In genomic region chr18:3455090-3455640, GRCh38 we compare ENCODE assay signal across 8 cellular contexts. TPM values are rescaled to one million over a fixed set of nuclear protein-coding genes. Genes with fewer than 3 reads are reported as not detected.
DNase-seq lines count a peak whose midpoint lies in the region; ATAC-seq, FAIRE-seq and TF ChIP-seq lines count a peak whose summit lies in the region.

No MANE protein-coding gene starts in this region.

- no peaks in the 10 kb centered on the region for H4K20me1 ChIP-seq in OCI-LY1 (ENCODE audit: insufficient read depth, low read length)
- H4K20me1 ChIP-seq in H1 (replicated peaks in 1 of 2; ENCODE audit: control insufficient read depth in 1 of 2, insufficient read depth in 2 of 2, low read length in 2 of 2): peaks cover 0 to 8% of the 10 kb centered on the region in 2 experiments
- peaks cover 96% of the 10 kb centered on the region for H4K20me1 ChIP-seq in neural progenitor cell (ENCODE audit: low read depth)

- peak overlapping the region; percentile 86; the same call in 1 of the 2 replicates for H3K4me2 ChIP-seq in OCI-LY1 (ENCODE audit: low read length)
- peak overlapping the region; percentile 67 to 95 for H3K4me2 ChIP-seq in H1 (ENCODE audit: insufficient read depth in 1 of 2, low read depth in 2 of 2, low read length in 2 of 2)
- peak overlapping the region; percentile 96 for H3K4me2 ChIP-seq in neural progenitor cell

- H3K4me1 ChIP-seq in OCI-LY1 (ENCODE audit: insufficient read depth, low read length, severe bottlenecking) (peaks cover 30% of the 10 kb centered on the region), H1 (replicated peaks in 1 of 4; ENCODE audit: control insufficient read depth in 3 of 4, insufficient read depth in 4 of 4, low read length in 3 of 4) (peaks cover 11 to 25% (median 23%) of the 10 kb centered on the region in 4 experiments; a peak in 6 of 7 replicates), neural progenitor cell (peaks cover 42% of the 10 kb centered on the region)

- peak overlapping the region; percentile 99 for H3K4me3 Mint-ChIP-seq in neural progenitor cell

- H4K5ac ChIP-seq in H1 (ENCODE audit: insufficient read length, low read depth, low read length): peak overlapping the region; percentile 94

- H3K18ac ChIP-seq in H1 (ENCODE audit: extremely low read depth, low read length): no peak overlapping the region

- H2AFZ ChIP-seq in OCI-LY1 (ENCODE audit: low read length) (no peak overlapping the region), H1 (ENCODE audit: low read length) (no peak overlapping the region), neural progenitor cell (replicated peaks) (no peak overlapping the region)

- H2BK120ac ChIP-seq in H1 (replicated peaks; ENCODE audit: low read depth, low read length): no peak overlapping the region

- no peak overlapping the region for H2AK5ac ChIP-seq in H1 (ENCODE audit: low read depth, low read length)

- H3K14ac ChIP-seq in H1 (ENCODE audit: insufficient read length): no peak overlapping the region

- H4K91ac ChIP-seq in H1 (replicated peaks; ENCODE audit: insufficient read length, low read length): no peak overlapping the region

- H2BK15ac ChIP-seq in H1 (ENCODE audit: low read length): no peak overlapping the region

- no peak overlapping the region for H3K23ac ChIP-seq in H1 (ENCODE audit: insufficient read length)

- TF ChIP-seq CTCF in C4-2B (conservative IDR thresholded peaks at IDR 0.05) (peak; percentile 69), OCI-LY1 (IDR thresholded peaks at IDR 0.05; ENCODE audit: low read length) (no peak), H1 (IDR thresholded peaks at IDR 0.05; ENCODE audit: control extremely low read depth in 1 of 3, insufficient read depth in 1 of 3, low read depth in 1 of 3, low read length in 3 of 3) (no peak), neural progenitor cell (IDR thresholded peaks at IDR 0.05) (no peak)

- no peak for TF ChIP-seq POLR2A in H1 (IDR thresholded peaks at IDR 0.05; ENCODE audit: control extremely low read depth in 1 of 2, low read depth in 2 of 2, low read length in 2 of 2)

- H3K27me3 ChIP-seq in OCI-LY1 (ENCODE audit: insufficient read depth, low read length) (no peaks in the 10 kb centered on the region), H1 (replicated peaks in 1 of 4; ENCODE audit: control insufficient read depth in 3 of 4, extremely low read depth in 1 of 4, insufficient read depth in 3 of 4, low read length in 3 of 4) (no peaks in the 10 kb centered on the region), neural progenitor cell (no peaks in the 10 kb centered on the region)

- no peak overlapping the region for H3K4me3 ChIP-seq in OCI-LY1 (ENCODE audit: low read depth, low read length, poor library complexity, severe bottlenecking)
- H3K4me3 ChIP-seq in H1 (ENCODE audit: extremely low read depth in 1 of 4, insufficient read depth in 2 of 4, low read depth in 3 of 4, low read length in 4 of 4): peak overlapping the region; percentile 25 to 99 (median 28); a peak in 7 of 8 replicates
- peak overlapping the region; percentile 81 for H3K4me3 ChIP-seq in neural progenitor cell

- CTCF ChIA-PET in H1 (lab: Charles Lee; ENCODE audit: partially characterized antibody): interaction anchor here (0.6 to 6.7 kb wide), 23 partner anchors 12 to 1525 kb away, joined by 3 to 56 read pairs (median 4); no protein-coding TSS in a partner anchor

- peaks cover 54% of the 10 kb centered on the region for H3K36me3 Mint-ChIP-seq in neural progenitor cell

- H3K36me3 ChIP-seq in OCI-LY1 (ENCODE audit: insufficient read depth, low read length): no peaks in the 10 kb centered on the region
- H3K36me3 ChIP-seq in H1 (ENCODE audit: control insufficient read depth in 2 of 4, insufficient read depth in 4 of 4, low read length in 3 of 4): peaks cover 12 to 60% (median 34%) of the 10 kb centered on the region in 4 experiments
- peaks cover 32% of the 10 kb centered on the region for H3K36me3 ChIP-seq in neural progenitor cell

- H3K79me2 ChIP-seq in OCI-LY1 (ENCODE audit: insufficient read depth, low read length) (no peaks in the 10 kb centered on the region), H1 (ENCODE audit: control insufficient read depth in 1 of 2, insufficient read depth in 2 of 2, low read length in 2 of 2) (peaks cover 38 to 95% of the 10 kb centered on the region in 2 experiments), neural progenitor cell (ENCODE audit: low read depth) (peaks cover 99% of the 10 kb centered on the region)

- H2BK5ac ChIP-seq in H1 (ENCODE audit: low read depth, low read length): no peak overlapping the region

- POLR2A ChIA-PET in H1 (lab: Charles Lee; ENCODE audit: partially characterized antibody): interaction anchor here (0.7 to 8.2 kb wide), 13 partner anchors 9 to 211 kb away, joined by 3 to 68 read pairs (median 5); no protein-coding TSS in a partner anchor

- H3K9ac ChIP-seq in OCI-LY1 (ENCODE audit: low read length) (no peak overlapping the region; the same call in 1 of the 2 replicates), H1 (replicated peaks in 1 of 4; ENCODE audit: extremely low read depth in 1 of 4, low read depth in 3 of 4, low read length in 3 of 4) (no peak overlapping the region), neural progenitor cell (peak overlapping the region; percentile 35)

- WGBS in H1 (ENCODE audit: extremely low coverage in 1 of 2, insufficient coverage in 1 of 2, insufficient read length in 1 of 2, insufficient replicate concordance in 2 of 2, low coverage in 1 of 2, low lambda C conversion rate in 2 of 2, missing lambda C conversion rate in 1 of 2), 2 experiments: 1% methylated on average over 3 of the region's 3 CpGs; no CpG with 5 or more reads in 1 of the 2 experiments

- H3K4me1 Mint-ChIP-seq in neural progenitor cell: peaks cover 43% of the 10 kb centered on the region

- peaks cover 13% of the 10 kb centered on the region for H3K27me3 Mint-ChIP-seq in neural progenitor cell (ENCODE audit: insufficient read depth, low read depth)

- H4K8ac ChIP-seq in H1 (ENCODE audit: extremely low read depth, insufficient read depth, low read length): no peak overlapping the region

- peak overlapping the region; percentile 93 for H3K27ac Mint-ChIP-seq in neural progenitor cell

- H3F3A ChIP-seq in OCI-LY1 (ENCODE audit: insufficient read depth, low read length) (no peaks in the 10 kb centered on the region), neural progenitor cell (ENCODE audit: low read depth) (peaks cover 90% of the 10 kb centered on the region)

- H3K9me3 Mint-ChIP-seq in neural progenitor cell: peaks cover 11% of the 10 kb centered on the region

- TF ChIP-seq RAD21 in H1 (IDR thresholded peaks at IDR 0.05 in 1 of 2, conservative IDR thresholded peaks at IDR 0.05 in 1 of 2; ENCODE audit: low read depth in 2 of 2, low read length in 2 of 2): no peak

- no peak overlapping the region for H3K27ac ChIP-seq in C4-2B
- H3K27ac ChIP-seq in OCI-LY1 (ENCODE audit: low read depth, low read length, poor library complexity, severe bottlenecking): no peak overlapping the region
- H3K27ac ChIP-seq in H1 (ENCODE audit: low read depth, low read length): peak overlapping the region; percentile 28; the same call in 1 of the 2 replicates
- H3K27ac ChIP-seq in neural progenitor cell: peak overlapping the region; percentile 93

- FAIRE-seq in H1 (lab: Jason Lieb, UNC): no peak

- no peaks in the 10 kb centered on the region; the same call in 1 of the 2 replicates for H3K79me1 ChIP-seq in H1 (ENCODE audit: low read depth, low read length)

- H3K23me2 ChIP-seq in H1 (ENCODE audit: low read depth, low read length): peaks cover 7% of the 10 kb centered on the region; the same call in 1 of the 2 replicates

- H3K9me3 ChIP-seq in OCI-LY1 (ENCODE audit: low read length): no peaks in the 10 kb centered on the region
- H3K9me3 ChIP-seq in H1 (ENCODE audit: insufficient read depth in 2 of 2, low read depth in 1 of 2, low read length in 1 of 2): no peaks in the 10 kb centered on the region
- H3K9me3 ChIP-seq in neural progenitor cell (ENCODE audit: low read depth): no peaks in the 10 kb centered on the region

- DNase-seq in H1 (ENCODE audit: low read depth in 1 of 2, low spot score in 2 of 2): no peak
- peak; percentile 29 for DNase-seq in neural progenitor cell (ENCODE audit: low spot score)
- no peak for DNase-seq in GM03348 (ENCODE audit: low spot score)

- TF ChIP-seq EP300 in H1 (IDR thresholded peaks at IDR 0.05; ENCODE audit: borderline replicate concordance in 1 of 2, low read depth in 2 of 2, low read length in 2 of 2): no peak

- H2BK12ac ChIP-seq in H1 (ENCODE audit: low read depth, low read length): no peak overlapping the region

- ATAC-seq in GM18861 (IDR thresholded peaks at IDR 0.05; ENCODE audit: unreplicated experiment) (no peak), HG03520 (IDR thresholded peaks at IDR 0.05; ENCODE audit: unreplicated experiment) (no peak), HG02798 (IDR thresholded peaks at IDR 0.05; ENCODE audit: poor library complexity, unreplicated experiment) (no peak)

- no peak overlapping the region for H3K56ac ChIP-seq in H1 (replicated peaks; ENCODE audit: insufficient read length, low read depth, low read length)

- H3K9me2 ChIP-seq in OCI-LY1 (ENCODE audit: low read depth, low read length): no peaks in the 10 kb centered on the region

- no peak overlapping the region for H3K4ac ChIP-seq in H1 (replicated peaks; ENCODE audit: insufficient read length, low read depth, low read length)

- no peak overlapping the region for H2BK20ac ChIP-seq in H1 (ENCODE audit: low read length)

TF ChIP-seq in H1, 55 proteins besides CTCF, POLR2A, EP300 and RAD21 (continues in another document):
- TF ChIP-seq KDM1A (IDR thresholded peaks at IDR 0.05; ENCODE audit: borderline replicate concordance, low read length): no peak
- 0 out of 2 replicates have a peak, but pooled peaks have one; percentile 1 for TF ChIP-seq MAFK (IDR thresholded peaks at IDR 0.05; ENCODE audit: low read depth, low read length)
- TF ChIP-seq RFX5 (IDR thresholded peaks at IDR 0.05; ENCODE audit: borderline replicate concordance, low read depth, low read length): no peak
- TF ChIP-seq POU5F1 (IDR thresholded peaks at IDR 0.05; ENCODE audit: low read depth, low read length): 0 out of 2 replicates have a peak, but pooled peaks have one; percentile 73
- 0 out of 4 replicates have a peak, but pooled peaks of 1 of the 2 experiments have one; percentile 14 for TF ChIP-seq HDAC2 (IDR thresholded peaks at IDR 0.05; ENCODE audit: borderline replicate concordance in 1 of 2, low read depth in 2 of 2, low read length in 2 of 2)
- TF ChIP-seq KDM4A (IDR thresholded peaks at IDR 0.05; ENCODE audit: low read depth, low read length, severe bottlenecking): no peak
- TF ChIP-seq JUN (IDR thresholded peaks at IDR 0.05; ENCODE audit: low read depth, low read length): no peak

RNA-seq across cellular contexts. Expression of gene TGIF1, which starts 5.2 kb away (rescaled TPM):
- total RNA-seq in H1 (2021; fragmentation: NEBNext Ultra II Directional; extraction: Animal tissue kit (Norgen Biotek cat#: 25700)): 259 and 262 TPM in 2 replicates
- polyA plus RNA-seq in H1 (2011; rRNA removed): 256 and 288 TPM in 2 replicates
- 274 TPM for polyA plus RNA-seq in H1 (2011; cell fraction: cytosol; rRNA removed)
- polyA plus RNA-seq in H1 (2011; cell fraction: nucleus; rRNA removed): 280 TPM
- polyA plus RNA-seq in H1 (2012, experiment 1 of 2): 212 to 243 TPM (median 229 TPM) in 4 replicates
- 150 TPM for polyA plus RNA-seq in H1 (2012, experiment 2 of 2)
- polyA plus RNA-seq in H1 (2013, experiment 1 of 2): 190 TPM
- polyA plus RNA-seq in H1 (2013, experiment 2 of 2): 187 TPM
- 288 and 445 TPM in 2 replicates for polyA minus RNA-seq in H1 (2011; rRNA and poly(A)+ RNA removed)
- polyA minus RNA-seq in H1 (2011; cell fraction: cytosol; rRNA and poly(A)+ RNA removed): 110 TPM
- polyA minus RNA-seq in H1 (2011; cell fraction: nucleus; rRNA and poly(A)+ RNA removed): 155 TPM
- total RNA-seq in neural progenitor cell (ENCODE audit: low replicate concordance): 260 and 261 TPM in 2 replicates

Comparison
In these comparisons a context has a peak if more than half of its experiments do, and no peak if none do; other contexts are left out.
1. H3K27ac ChIP-seq: peak in H1 (single experiment) and neural progenitor cell (single experiment); none in C4-2B (single experiment) and OCI-LY1 (single experiment).
2. Peak in every context shown above with its lines, with median percentiles within 50 percentile points of each other: H3K4me2 ChIP-seq.